Comparison of ENCODE assay signal across 8 cellular contexts in genomic region chr19:2151339-2152229, GRCh38. TPM values are rescaled to one million over a fixed set of nuclear protein-coding genes. Genes with fewer than 3 reads are reported as not detected.
DNase-seq lines count a peak whose midpoint lies in the region; ATAC-seq, FAIRE-seq and TF ChIP-seq lines count a peak whose summit lies in the region.

TSS of gene AP3D1 (minus strand) at chr19:2151566. CDS start at chr19:2151334, 232 bp downstream.

- H3K4me3 ChIP-seq in AG04450 (ENCODE audit: low read depth, low read length): peak within 1 kb of the TSS; percentile 94
- H3K4me3 ChIP-seq in cardiac fibroblast (replicated peaks in 1 of 2; ENCODE audit: low read depth in 2 of 2, low read length in 2 of 2): peak within 1 kb of the TSS; percentile 95
- peak within 1 kb of the TSS; percentile 88 to 95 for H3K4me3 ChIP-seq in small intestine (ENCODE audit: low read depth in 1 of 2, low read length in 2 of 2)

- FAIRE-seq in small intestine (lab: Jason Lieb, UNC): peak; percentile 84

- no peaks in the 10 kb centered on the region for H3K36me3 ChIP-seq in small intestine (ENCODE audit: control insufficient read depth in 2 of 2, insufficient read depth in 2 of 2, low read length in 2 of 2)

- peaks cover 28% of the 10 kb centered on the region for H3K4me1 Mint-ChIP-seq in WTC11

- peaks cover 3 to 7% of the 10 kb centered on the region in 2 donors for H3K4me1 ChIP-seq in small intestine (ENCODE audit: control insufficient read depth in 2 of 2, insufficient read depth in 1 of 2, low read depth in 1 of 2, low read length in 1 of 2)

- H3K27me3 Mint-ChIP-seq in WTC11 (ENCODE audit: low read depth): no peaks in the 10 kb centered on the region

- H3K36me3 Mint-ChIP-seq in WTC11: no peaks in the 10 kb centered on the region

- CTCF ChIA-PET in AG04450 (lab: Charles Lee): interaction anchor here (0.5 to 1.2 kb wide), 4 partner anchors 84 to 287 kb away, joined by 3 to 4 read pairs (median 4); partner anchors contain the start of gene PLEKHJ1
- CTCF ChIA-PET in WTC11 (lab: Charles Lee): interaction anchor here (0.5 to 2.0 kb wide), 16 partner anchors 10 to 305 kb away, joined by 3 to 13 read pairs (median 4); partner anchors contain the start of genes LMNB2, MKNK2 and PLEKHJ1

- POLR2A ChIA-PET in AG04450 (lab: Yijun Ruan, JAX): interaction anchor here (0.5 to 1.5 kb wide), 8 partner anchors 35 to 324 kb away, joined by 3 to 5 read pairs (median 3); partner anchors contain the start of genes GADD45B and LSM7
- POLR2A ChIA-PET in WTC11 (lab: Charles Lee): interaction anchor here (0.9 to 1.3 kb wide), 2 partner anchors 14 to 325 kb away, joined by 3 read pairs; no protein-coding TSS in a partner anchor

- WGBS in small intestine, 3 donors: 2 to 3% (median 2%) methylated on average over 52 to 74 of the region's 74 CpGs

- TF ChIP-seq CTCF in AG04450 (IDR thresholded peaks at IDR 0.05; ENCODE audit: low read depth, low read length) (no peak), WTC11 (IDR thresholded peaks at IDR 0.05) (no peak), cardiac fibroblast (IDR thresholded peaks at IDR 0.05; ENCODE audit: low read depth, low read length) (no peak)

- peak; percentile 91 for ATAC-seq in GM18909 (IDR thresholded peaks at IDR 0.05; ENCODE audit: poor library complexity, unreplicated experiment)
- ATAC-seq in HG03175 (IDR thresholded peaks at IDR 0.05; ENCODE audit: unreplicated experiment): peak; percentile 86
- ATAC-seq in WTC11: peak; percentile 93

- H3K9me3 ChIP-seq in AG04450 (ENCODE audit: control insufficient read depth, insufficient read depth, low read length) (no peaks in the 10 kb centered on the region; the same call in 1 of the 2 replicates), small intestine (ENCODE audit: control insufficient read depth, low read depth) (no peaks in the 10 kb centered on the region)

- DNase-seq in AG04450 (ENCODE audit: low read depth, low spot score): peak; percentile 99
- peak; percentile 98 for DNase-seq in NCI-H226
- peak; percentile 100 for DNase-seq in WTC11 (ENCODE audit: low spot score)
- peak; percentile 100 for DNase-seq in cardiac fibroblast (ENCODE audit: low read depth in 2 of 2)
- peak; percentile 100 for DNase-seq in iPS-NIHi11 (ENCODE audit: low spot score)
- DNase-seq in small intestine: peak; percentile 100

- H3K27me3 ChIP-seq in AG04450 (ENCODE audit: control insufficient read depth, insufficient read depth, low read length) (no peaks in the 10 kb centered on the region), small intestine (ENCODE audit: control insufficient read depth in 2 of 2, insufficient read depth in 2 of 2, low read length in 2 of 2) (no peaks in the 10 kb centered on the region)

- H3K27ac Mint-ChIP-seq in WTC11: peak within 1 kb of the TSS; percentile 97

- H3K27ac ChIP-seq in AG04450 (ENCODE audit: low read depth, low read length) (peak within 1 kb of the TSS; percentile 77), small intestine (ENCODE audit: low read depth in 1 of 2, low read length in 1 of 2) (peak within 1 kb of the TSS; percentile 34 to 91)

- no peaks in the 10 kb centered on the region for H3K9me3 Mint-ChIP-seq in WTC11

- peak within 1 kb of the TSS; percentile 85 for H3K4me3 Mint-ChIP-seq in WTC11

TF ChIP-seq in WTC11, 78 proteins besides CTCF, POLR2A, EP300 and RAD21 (continues in another document):
- no peak for TF ChIP-seq ZMAT4 (CRISPR knock-in tag; IDR thresholded peaks at IDR 0.05)
- peak; percentile 67; the same call in 1 of the 2 replicates for TF ChIP-seq ARID4B (CRISPR knock-in tag; IDR thresholded peaks at IDR 0.05; ENCODE audit: borderline replicate concordance)
- TF ChIP-seq USF1 (CRISPR knock-in tag; IDR thresholded peaks at IDR 0.05): peak; percentile 87
- TF ChIP-seq ZNF219 (CRISPR knock-in tag; IDR thresholded peaks at IDR 0.05; ENCODE audit: borderline replicate concordance): no peak
- no peak for TF ChIP-seq ATF6 (CRISPR knock-in tag; IDR thresholded peaks at IDR 0.05)
- no peak for TF ChIP-seq NR2C2 (CRISPR knock-in tag; IDR thresholded peaks at IDR 0.05)
- TF ChIP-seq CREB1 (CRISPR knock-in tag; IDR thresholded peaks at IDR 0.05): no peak
- TF ChIP-seq ATF1 (CRISPR knock-in tag; IDR thresholded peaks at IDR 0.05): no peak
- TF ChIP-seq MAX (CRISPR knock-in tag; IDR thresholded peaks at IDR 0.05): peak; percentile 92
- peak; percentile 35; the same call in 1 of the 2 replicates for TF ChIP-seq NFYB (CRISPR knock-in tag; conservative IDR thresholded peaks at IDR 0.05; ENCODE audit: low read depth)
- TF ChIP-seq IRF1 (CRISPR knock-in tag; IDR thresholded peaks at IDR 0.05): no peak
- TF ChIP-seq FOXK1 (CRISPR knock-in tag; IDR thresholded peaks at IDR 0.05): peak; percentile 71; the same call in 1 of the 2 replicates
- TF ChIP-seq TCF7 (CRISPR knock-in tag; IDR thresholded peaks at IDR 0.05; ENCODE audit: low read depth): no peak
- TF ChIP-seq SMAD4 (CRISPR knock-in tag; IDR thresholded peaks at IDR 0.05): no peak

RNA-seq across cellular contexts. Expression of gene AP3D1, which starts in this region (rescaled TPM):
- polyA plus RNA-seq in AG04450 (2011; rRNA removed) (68.2 and 94.4 TPM in 2 replicates), small intestine (10 to 100 TPM; 68.1 to 90.4 (median 89.4) TPM)
- 134 and 184 TPM in 2 replicates for polyA minus RNA-seq in AG04450 (2011; rRNA and poly(A)+ RNA removed)
- 160 to 190 TPM (median 163 TPM) in 3 replicates for total RNA-seq in WTC11 (2021)

Comparison
In these comparisons a context has a peak if more than half of its experiments do, and no peak if none do; other contexts are left out.
1. Peak in every context shown above with its lines: DNase-seq, ATAC-seq, H3K4me3 ChIP-seq and H3K27ac ChIP-seq.